1 cellular context compared by ENCODE assay signal in the genomic region with DNA sequence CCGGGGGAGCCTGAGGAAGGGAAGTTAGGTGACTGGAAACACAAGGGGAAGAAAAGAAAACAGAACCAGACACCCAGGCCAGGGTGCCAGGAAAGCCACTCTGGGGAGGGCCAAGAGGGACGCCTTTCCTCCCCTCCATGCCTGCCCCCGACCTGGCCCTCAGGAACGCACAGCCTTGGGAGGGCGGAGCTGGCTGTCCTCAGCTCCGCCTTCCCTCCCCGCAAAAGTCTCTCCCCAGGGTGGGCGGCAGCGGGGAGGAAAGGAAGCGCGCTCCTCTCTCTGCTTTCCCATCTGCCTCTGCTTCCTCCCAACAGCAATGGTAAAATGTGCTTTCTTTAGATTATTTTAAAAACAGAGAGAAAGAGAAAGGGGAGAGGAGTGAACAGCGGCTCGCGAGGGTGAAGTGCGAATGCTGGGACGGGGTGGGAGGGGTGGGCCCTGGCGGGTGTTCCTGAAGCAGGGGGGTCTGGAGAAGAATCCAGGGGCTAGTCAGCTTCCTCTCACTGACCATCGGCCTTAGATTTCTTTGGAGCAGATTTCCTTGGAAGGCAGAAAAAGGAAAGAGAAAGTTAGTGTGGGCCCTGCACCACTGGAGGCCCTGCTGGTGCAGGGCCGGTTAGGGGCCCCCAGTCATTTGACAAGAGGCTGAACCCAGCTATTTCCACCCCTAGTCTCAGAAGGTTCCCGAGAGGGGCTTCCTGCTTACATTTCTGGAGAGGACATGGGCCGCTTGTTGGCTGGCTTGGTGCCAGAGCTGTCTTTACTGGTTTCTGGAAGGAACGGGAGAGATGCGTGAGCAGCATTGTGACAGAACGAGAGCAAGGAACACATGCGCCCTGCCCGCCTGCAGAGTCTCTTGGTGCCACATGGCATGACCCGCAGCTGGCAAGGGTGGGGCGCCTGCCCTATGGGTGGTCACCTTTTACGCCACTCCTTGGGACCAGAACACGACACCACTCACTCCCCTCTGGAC.
TF ChIP-seq lines count a peak whose summit lies in the region.

No MANE protein-coding gene starts in this region.

TF ChIP-seq in SK-N-SH treated with all-trans-retinoic acid at 6 μM for 48 hours, 23 proteins besides CTCF, POLR2A, EP300 and RAD21:
- TF ChIP-seq, protein P1, sequence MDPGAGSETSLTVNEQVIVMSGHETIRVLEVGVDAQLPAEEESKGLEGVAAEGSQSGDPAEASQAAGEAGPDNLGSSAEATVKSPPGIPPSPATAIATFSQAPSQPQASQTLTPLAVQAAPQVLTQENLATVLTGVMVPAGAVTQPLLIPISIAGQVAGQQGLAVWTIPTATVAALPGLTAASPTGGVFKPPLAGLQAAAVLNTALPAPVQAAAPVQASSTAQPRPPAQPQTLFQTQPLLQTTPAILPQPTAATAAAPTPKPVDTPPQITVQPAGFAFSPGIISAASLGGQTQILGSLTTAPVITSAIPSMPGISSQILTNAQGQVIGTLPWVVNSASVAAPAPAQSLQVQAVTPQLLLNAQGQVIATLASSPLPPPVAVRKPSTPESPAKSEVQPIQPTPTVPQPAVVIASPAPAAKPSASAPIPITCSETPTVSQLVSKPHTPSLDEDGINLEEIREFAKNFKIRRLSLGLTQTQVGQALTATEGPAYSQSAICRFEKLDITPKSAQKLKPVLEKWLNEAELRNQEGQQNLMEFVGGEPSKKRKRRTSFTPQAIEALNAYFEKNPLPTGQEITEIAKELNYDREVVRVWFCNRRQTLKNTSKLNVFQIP (CRISPR knock-in tag; IDR thresholded peaks at IDR 0.05; ENCODE audit: borderline replicate concordance, low read depth): no peak
- TF ChIP-seq ZNF565 (CRISPR knock-in tag; conservative IDR thresholded peaks at IDR 0.05; ENCODE audit: low read depth) (no peak), TCF4 (CRISPR knock-in tag; IDR thresholded peaks at IDR 0.05; ENCODE audit: borderline replicate concordance) (no peak), RARB (CRISPR knock-in tag; IDR thresholded peaks at IDR 0.05) (no peak), ZNF8 (CRISPR knock-in tag; IDR thresholded peaks at IDR 0.05) (no peak), GLIS3 (CRISPR knock-in tag; IDR thresholded peaks at IDR 0.05) (no peak), ZC3H10 (CRISPR knock-in tag; IDR thresholded peaks at IDR 0.05) (no peak), ZNF70 (CRISPR knock-in tag; IDR thresholded peaks at IDR 0.05) (no peak), ISL1 (CRISPR knock-in tag; IDR thresholded peaks at IDR 0.05) (no peak), PPARA (CRISPR knock-in tag; IDR thresholded peaks at IDR 0.05; ENCODE audit: borderline replicate concordance) (no peak), CSDC2 (CRISPR knock-in tag; IDR thresholded peaks at IDR 0.05) (no peak)
- TF ChIP-seq, protein P2, sequence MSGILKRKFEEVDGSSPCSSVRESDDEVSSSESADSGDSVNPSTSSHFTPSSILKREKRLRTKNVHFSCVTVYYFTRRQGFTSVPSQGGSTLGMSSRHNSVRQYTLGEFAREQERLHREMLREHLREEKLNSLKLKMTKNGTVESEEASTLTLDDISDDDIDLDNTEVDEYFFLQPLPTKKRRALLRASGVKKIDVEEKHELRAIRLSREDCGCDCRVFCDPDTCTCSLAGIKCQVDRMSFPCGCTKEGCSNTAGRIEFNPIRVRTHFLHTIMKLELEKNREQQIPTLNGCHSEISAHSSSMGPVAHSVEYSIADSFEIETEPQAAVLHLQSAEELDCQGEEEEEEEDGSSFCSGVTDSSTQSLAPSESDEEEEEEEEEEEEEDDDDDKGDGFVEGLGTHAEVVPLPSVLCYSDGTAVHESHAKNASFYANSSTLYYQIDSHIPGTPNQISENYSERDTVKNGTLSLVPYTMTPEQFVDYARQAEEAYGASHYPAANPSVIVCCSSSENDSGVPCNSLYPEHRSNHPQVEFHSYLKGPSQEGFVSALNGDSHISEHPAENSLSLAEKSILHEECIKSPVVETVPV (CRISPR knock-in tag; IDR thresholded peaks at IDR 0.05): no peak
- TF ChIP-seq, protein P3, sequence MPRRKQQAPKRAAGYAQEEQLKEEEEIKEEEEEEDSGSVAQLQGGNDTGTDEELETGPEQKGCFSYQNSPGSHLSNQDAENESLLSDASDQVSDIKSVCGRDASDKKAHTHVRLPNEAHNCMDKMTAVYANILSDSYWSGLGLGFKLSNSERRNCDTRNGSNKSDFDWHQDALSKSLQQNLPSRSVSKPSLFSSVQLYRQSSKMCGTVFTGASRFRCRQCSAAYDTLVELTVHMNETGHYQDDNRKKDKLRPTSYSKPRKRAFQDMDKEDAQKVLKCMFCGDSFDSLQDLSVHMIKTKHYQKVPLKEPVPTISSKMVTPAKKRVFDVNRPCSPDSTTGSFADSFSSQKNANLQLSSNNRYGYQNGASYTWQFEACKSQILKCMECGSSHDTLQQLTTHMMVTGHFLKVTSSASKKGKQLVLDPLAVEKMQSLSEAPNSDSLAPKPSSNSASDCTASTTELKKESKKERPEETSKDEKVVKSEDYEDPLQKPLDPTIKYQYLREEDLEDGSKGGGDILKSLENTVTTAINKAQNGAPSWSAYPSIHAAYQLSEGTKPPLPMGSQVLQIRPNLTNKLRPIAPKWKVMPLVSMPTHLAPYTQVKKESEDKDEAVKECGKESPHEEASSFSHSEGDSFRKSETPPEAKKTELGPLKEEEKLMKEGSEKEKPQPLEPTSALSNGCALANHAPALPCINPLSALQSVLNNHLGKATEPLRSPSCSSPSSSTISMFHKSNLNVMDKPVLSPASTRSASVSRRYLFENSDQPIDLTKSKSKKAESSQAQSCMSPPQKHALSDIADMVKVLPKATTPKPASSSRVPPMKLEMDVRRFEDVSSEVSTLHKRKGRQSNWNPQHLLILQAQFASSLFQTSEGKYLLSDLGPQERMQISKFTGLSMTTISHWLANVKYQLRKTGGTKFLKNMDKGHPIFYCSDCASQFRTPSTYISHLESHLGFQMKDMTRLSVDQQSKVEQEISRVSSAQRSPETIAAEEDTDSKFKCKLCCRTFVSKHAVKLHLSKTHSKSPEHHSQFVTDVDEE (CRISPR knock-in tag; IDR thresholded peaks at IDR 0.05): no peak
